In the genomic region with DNA sequence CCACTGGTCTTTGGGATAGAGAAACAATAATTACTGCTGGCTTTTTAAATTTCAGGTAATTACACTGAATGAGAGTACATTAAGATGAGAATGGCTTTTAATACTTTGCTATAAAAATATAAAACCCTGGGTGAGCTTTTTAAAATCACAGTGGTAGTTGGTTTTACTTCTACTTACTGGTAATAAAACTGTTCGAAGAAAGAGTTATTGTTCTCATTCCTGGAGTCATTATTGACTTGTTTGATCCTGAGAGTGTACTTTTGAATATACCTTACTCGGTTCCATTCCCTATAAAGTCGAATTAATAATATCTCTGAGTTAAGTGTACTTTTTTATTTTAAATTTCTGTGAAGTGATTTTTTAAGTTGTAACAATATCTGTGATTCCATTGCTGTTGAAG, we compare ENCODE assay signal across 28 cellular contexts.
"Had no signal": no experiment of that assay in that cellular context is flagged by ENCODE, and none has a peak within 500 bp of the region (broad histone marks: within the 10 kb centered on the region; RNA-seq: fewer than 3 reads in every experiment).

No MANE protein-coding gene starts in this region.

- H3K27ac ChIP-seq: brain microvascular endothelial cell, esophagus muscularis mucosa, foreskin keratinocyte, gastrocnemius medialis had no signal

- H3K9me3 ChIP-seq: esophagus muscularis mucosa, gastrocnemius medialis had no signal

- H3K27ac Mint-ChIP-seq: activated CD4-positive, alpha-beta memory T cell treated with anti-CD3 and anti-CD28 coated beads, Interleukin-2, amount 10 ng/mL, durations not matched to agents 7 days and 5 days; activated CD4-positive, alpha-beta T cell treated with anti-CD3 and anti-CD28 coated beads, Interleukin-2, amount 10 ng/mL, durations not matched to agents 7 days and 5 days; activated naive CD8-positive, alpha-beta T cell; activated T-helper 17 cell treated with anti-CD3 and anti-CD28 coated beads, Interleukin-2, amount 50 U/mL, for 72 hours; WTC11 had no signal

- H3K27me3 Mint-ChIP-seq: activated CD4-positive, alpha-beta memory T cell treated with anti-CD3 and anti-CD28 coated beads, Interleukin-2, amount 10 ng/mL, durations not matched to agents 7 days and 5 days; activated CD4-positive, alpha-beta T cell treated with anti-CD3 and anti-CD28 coated beads, Interleukin-2, amount 10 ng/mL, durations not matched to agents 7 days and 5 days; activated naive CD8-positive, alpha-beta T cell; activated T-helper 17 cell treated with anti-CD3 and anti-CD28 coated beads, Interleukin-2, amount 50 U/mL, for 72 hours; effector memory CD8-positive, alpha-beta T cell had no signal

- H3K4me1 ChIP-seq: esophagus muscularis mucosa, foreskin keratinocyte, gastrocnemius medialis had no signal

- H3K36me3 ChIP-seq: brain microvascular endothelial cell, esophagus muscularis mucosa, gastrocnemius medialis had no signal

- H3K27me3 ChIP-seq: brain microvascular endothelial cell, esophagus muscularis mucosa, foreskin keratinocyte, gastrocnemius medialis had no signal

- DNase-seq: activated CD4-positive, alpha-beta memory T cell treated with anti-CD3 and anti-CD28 coated beads, Interleukin-2, amount 10 ng/mL, durations not matched to agents 7 days and 5 days; activated CD4-positive, alpha-beta T cell treated with anti-CD3 and anti-CD28 coated beads for 1 hour; activated CD4-positive, alpha-beta T cell treated with anti-CD3 and anti-CD28 coated beads for 4 hours; activated CD4-positive, alpha-beta T cell treated with anti-CD3 and anti-CD28 coated beads, Interleukin-2, amount 10 ng/mL, durations not matched to agents 7 days and 5 days; activated CD4-positive, alpha-beta T cell treated with anti-CD3 and anti-CD28 coated beads, Interleukin-2, amount 50 U/mL, for 4 hours; activated CD8-positive, alpha-beta memory T cell treated with anti-CD3 and anti-CD28 coated beads for 24 hours; activated effector memory CD4-positive, alpha-beta T cell treated with Interleukin-2 at 50 U/mL for 16 hours; activated gamma-delta T cell treated with Interleukin-2 at 50 U/mL for 16 hours; activated naive CD4-positive, alpha-beta T cell treated with anti-CD3 and anti-CD28 coated beads, Interleukin-2, amount 50 U/mL, for 16 hours; activated naive CD4-positive, alpha-beta T cell treated with Interleukin-2 at 50 U/mL for 16 hours; activated T-cell treated with anti-CD3 and anti-CD28 coated beads, Interleukin-2, amount 50 U/mL, for 4 hours; amniotic stem cell; anterior cingulate cortex; brain microvascular endothelial cell; caudate nucleus; cortex of kidney; dermis blood vessel endothelial cell; effector CD4-positive, alpha-beta T cell; effector memory CD8-positive, alpha-beta T cell; erythroblast; foreskin keratinocyte; gastrocnemius medialis; glutamatergic neuron; T-helper 2 cell had no signal

- ATAC-seq: activated T-cell treated with anti-CD3 and anti-CD28 coated beads, Interleukin-2, amount 50 U/mL, for 4 hours; activated T-helper 17 cell treated with anti-CD3 and anti-CD28 coated beads, Interleukin-2, amount 50 U/mL, for 72 hours; effector memory CD8-positive, alpha-beta T cell; foreskin keratinocyte; gastrocnemius medialis; WTC11 had no signal

- H3K4me3 Mint-ChIP-seq: activated CD4-positive, alpha-beta memory T cell treated with anti-CD3 and anti-CD28 coated beads, Interleukin-2, amount 10 ng/mL, durations not matched to agents 7 days and 5 days; activated CD4-positive, alpha-beta T cell treated with anti-CD3 and anti-CD28 coated beads, Interleukin-2, amount 10 ng/mL, durations not matched to agents 7 days and 5 days; activated naive CD8-positive, alpha-beta T cell; activated T-cell treated with anti-CD3 and anti-CD28 coated beads, Interleukin-2, amount 50 U/mL, for 4 hours; activated T-helper 17 cell treated with anti-CD3 and anti-CD28 coated beads, Interleukin-2, amount 50 U/mL, for 72 hours; effector memory CD8-positive, alpha-beta T cell; WTC11 had no signal

- H3K4me1 Mint-ChIP-seq: activated T-helper 17 cell treated with anti-CD3 and anti-CD28 coated beads, Interleukin-2, amount 50 U/mL, for 72 hours; WTC11 had no signal

- H3K9me3 Mint-ChIP-seq: activated CD4-positive, alpha-beta memory T cell treated with anti-CD3 and anti-CD28 coated beads, Interleukin-2, amount 10 ng/mL, durations not matched to agents 7 days and 5 days; activated CD4-positive, alpha-beta T cell treated with anti-CD3 and anti-CD28 coated beads, Interleukin-2, amount 10 ng/mL, durations not matched to agents 7 days and 5 days; activated T-cell treated with anti-CD3 and anti-CD28 coated beads, Interleukin-2, amount 50 U/mL, for 4 hours; activated T-helper 17 cell treated with anti-CD3 and anti-CD28 coated beads, Interleukin-2, amount 50 U/mL, for 72 hours; effector memory CD8-positive, alpha-beta T cell; WTC11 had no signal

- H3K4me3 ChIP-seq: esophagus muscularis mucosa, gastrocnemius medialis had no signal
